ENCODE assay signal across 21 cellular contexts in the genomic region with DNA sequence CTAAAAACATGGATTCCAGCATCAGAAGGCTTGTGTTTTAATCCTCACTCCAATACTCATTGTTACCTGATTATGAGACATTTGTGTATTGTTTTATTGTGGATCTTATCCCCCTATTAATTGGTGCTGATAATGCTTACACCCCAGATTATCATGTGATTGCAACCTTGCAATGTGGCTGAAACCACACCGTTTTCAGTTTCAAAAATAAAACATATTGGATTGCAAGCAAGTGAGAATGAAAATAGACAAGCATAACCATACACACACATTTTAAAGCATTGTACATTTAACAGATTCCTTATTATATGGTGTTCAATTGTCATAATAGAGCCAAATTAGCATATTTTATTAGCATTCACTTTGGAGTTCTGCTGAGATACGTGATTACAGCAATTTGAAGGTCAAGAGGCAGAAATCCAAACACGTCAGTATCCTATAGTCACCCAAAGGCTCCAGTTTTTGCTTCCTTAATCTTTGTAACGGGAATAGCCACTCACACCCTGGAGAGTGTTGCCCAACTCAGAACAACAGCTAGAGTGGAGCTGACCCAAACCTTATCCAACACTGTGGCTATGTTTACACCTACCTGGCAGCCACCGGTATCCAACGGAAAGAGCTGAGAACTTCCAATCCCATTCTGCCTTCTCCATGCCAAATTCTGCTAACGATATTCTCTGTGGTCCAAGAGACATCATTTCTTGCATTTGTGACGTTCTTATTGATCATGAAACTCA.
A peak's percentile ranks its signal among the peaks of the same experiment; 100 is the strongest.
DNase-seq lines count a peak whose midpoint lies in the region; ATAC-seq, FAIRE-seq and TF ChIP-seq lines count a peak whose summit lies in the region.
"Had no signal": no experiment of that assay in that cellular context is flagged by ENCODE, and none has a peak within 500 bp of the region (broad histone marks: within the 10 kb centered on the region; RNA-seq: fewer than 3 reads in every experiment).

No MANE protein-coding gene starts in this region.

- H3K9me1 ChIP-seq in endothelial cell of umbilical vein (replicated peaks; ENCODE audit: control insufficient read depth, extremely low read depth, insufficient read depth, low read length): no peaks in the 10 kb centered on the region

- no peak overlapping the region for H3K27ac ChIP-seq in endothelial cell of umbilical vein (ENCODE audit: insufficient read depth, low read depth, low read length)

- no peaks in the 10 kb centered on the region for H3K79me2 ChIP-seq in endothelial cell of umbilical vein (ENCODE audit: control insufficient read depth, insufficient read depth, low read length)

- H3K9ac ChIP-seq in endothelial cell of umbilical vein (replicated peaks; ENCODE audit: extremely low read depth, insufficient read depth, low read length): no peak overlapping the region

- no peak for ATAC-seq in natural killer cell treated with Interleukin-12 subunit alpha and Interleukin-12 subunit beta and Interleukin-15 and Interleukin-18, amount 100 ng/mL, for 72 hours
- ATAC-seq in natural killer cell: no peak
- ATAC-seq in HG03159 (IDR thresholded peaks at IDR 0.05; ENCODE audit: unreplicated experiment): peak; percentile 60
- ATAC-seq: activated CD8-positive, alpha-beta T cell treated with anti-CD3 and anti-CD28 coated beads for 36 hours; WTC11 had no signal

- no peaks in the 10 kb centered on the region for H4K20me1 ChIP-seq in endothelial cell of umbilical vein (replicated peaks; ENCODE audit: control insufficient read depth, extremely low read depth, insufficient read depth, low read length)

- no peaks in the 10 kb centered on the region for H3K9me3 ChIP-seq in endothelial cell of umbilical vein (replicated peaks; ENCODE audit: control insufficient read depth, insufficient read depth, low read length)
- H3K9me3 ChIP-seq: HAP-1 had no signal

- no peaks in the 10 kb centered on the region for H3K27me3 ChIP-seq in endothelial cell of umbilical vein (ENCODE audit: control insufficient read depth in 2 of 2, insufficient read depth in 2 of 2, low read length in 2 of 2)

- H3K4me3 Mint-ChIP-seq in natural killer cell treated with Interleukin-12 subunit alpha and Interleukin-12 subunit beta and Interleukin-15 and Interleukin-18, amount 100 ng/mL, for 72 hours: peak overlapping the region; percentile 33
- no peak overlapping the region for H3K4me3 Mint-ChIP-seq in natural killer cell
- H3K4me3 Mint-ChIP-seq: activated CD8-positive, alpha-beta T cell treated with anti-CD3 and anti-CD28 coated beads for 36 hours; activated naive CD4-positive, alpha-beta T cell treated with anti-CD3 and anti-CD28 coated beads for 36 hours; dendritic cell treated with granulocyte-macrophage colony-stimulating factor and Interleukin-4, amounts not matched to agents 40 ng/mL and 50 ng/mL, for 4 days; WTC11 had no signal

- no peak for TF ChIP-seq CTCF in natural killer cell (IDR thresholded peaks at IDR 0.05)
- no peak for TF ChIP-seq CTCF in endothelial cell of umbilical vein (IDR thresholded peaks at IDR 0.05; ENCODE audit: extremely low read depth in 1 of 2, insufficient read depth in 1 of 2, low read depth in 1 of 2, low read length in 2 of 2)

- POLR2A ChIA-PET in endothelial cell of umbilical vein (lab: Charles Lee): interaction anchor here (0.7 kb wide), 1 partner anchor 154 kb away, joined by 3 read pairs; no protein-coding TSS in a partner anchor

- no peaks in the 10 kb centered on the region for H3K36me3 ChIP-seq in endothelial cell of umbilical vein (ENCODE audit: control insufficient read depth in 2 of 2, extremely low read depth in 1 of 2, insufficient read depth in 2 of 2, low read length in 2 of 2)
- H3K36me3 ChIP-seq: HAP-1 had no signal

- peaks cover 31 to 33% of the 10 kb centered on the region in 2 donors for H3K4me1 Mint-ChIP-seq in natural killer cell treated with Interleukin-12 subunit alpha and Interleukin-12 subunit beta and Interleukin-15 and Interleukin-18, amount 100 ng/mL, for 72 hours (ENCODE audit: low read depth in 2 of 2)
- peaks cover 10 to 14% of the 10 kb centered on the region in 2 donors for H3K4me1 Mint-ChIP-seq in natural killer cell
- H3K4me1 Mint-ChIP-seq: WTC11 had no signal

- H3K27ac Mint-ChIP-seq in natural killer cell treated with Interleukin-12 subunit alpha and Interleukin-12 subunit beta and Interleukin-15 and Interleukin-18, amount 100 ng/mL, for 72 hours: peak overlapping the region in 1 of 2 donors; percentile 66
- H3K27ac Mint-ChIP-seq in natural killer cell: no peak overlapping the region
- H3K27ac Mint-ChIP-seq: activated CD8-positive, alpha-beta T cell treated with anti-CD3 and anti-CD28 coated beads for 36 hours; activated naive CD4-positive, alpha-beta T cell treated with anti-CD3 and anti-CD28 coated beads for 36 hours; dendritic cell treated with granulocyte-macrophage colony-stimulating factor and Interleukin-4, amounts not matched to agents 40 ng/mL and 50 ng/mL, for 4 days; WTC11 had no signal

- no peak for FAIRE-seq in endothelial cell of umbilical vein (lab: Jason Lieb, UNC)
- FAIRE-seq: urothelium cell line had no signal

- no peak overlapping the region for H3K4me2 ChIP-seq in endothelial cell of umbilical vein (ENCODE audit: insufficient read depth, low read length)

- H2AFZ ChIP-seq in endothelial cell of umbilical vein (ENCODE audit: low read depth, low read length): no peak overlapping the region

- intact Hi-C loops in natural killer cell (cut with micrococcal nuclease): no loop called here
- intact Hi-C loops in endothelial cell of umbilical vein (cut with micrococcal nuclease): no loop called here

- no peak overlapping the region for H3K4me3 ChIP-seq in endothelial cell of umbilical vein (replicated peaks in 1 of 3; ENCODE audit: insufficient read depth in 1 of 3, low read depth in 1 of 3, low read length in 3 of 3)
- H3K4me3 ChIP-seq: HAP-1 had no signal

- dilution Hi-C loops in endothelial cell of umbilical vein (cut with MboI; ENCODE audit: extremely low pct_ligation_motif_present, low sequenced_read_pairs): no loop called here

- no peak for TF ChIP-seq POLR2A in endothelial cell of umbilical vein (IDR thresholded peaks at IDR 0.05; ENCODE audit: low read depth, low read length)

- CTCF ChIA-PET in endothelial cell of umbilical vein (lab: Charles Lee): interaction anchor here (0.7 to 1.1 kb wide), 3 partner anchors 8 to 30 kb away, joined by 3 read pairs; no protein-coding TSS in a partner anchor

- H3K36me3 Mint-ChIP-seq in natural killer cell treated with Interleukin-12 subunit alpha and Interleukin-12 subunit beta and Interleukin-15 and Interleukin-18, amount 100 ng/mL, for 72 hours: no peaks in the 10 kb centered on the region
- no peaks in the 10 kb centered on the region for H3K36me3 Mint-ChIP-seq in natural killer cell

- no peaks in the 10 kb centered on the region for H3K9me3 Mint-ChIP-seq in natural killer cell treated with Interleukin-12 subunit alpha and Interleukin-12 subunit beta and Interleukin-15 and Interleukin-18, amount 100 ng/mL, for 72 hours
- H3K9me3 Mint-ChIP-seq in natural killer cell: no peaks in the 10 kb centered on the region
- H3K9me3 Mint-ChIP-seq: activated CD8-positive, alpha-beta T cell treated with anti-CD3 and anti-CD28 coated beads for 36 hours; activated naive CD4-positive, alpha-beta T cell treated with anti-CD3 and anti-CD28 coated beads for 36 hours; dendritic cell treated with granulocyte-macrophage colony-stimulating factor and Interleukin-4, amounts not matched to agents 40 ng/mL and 50 ng/mL, for 4 days had no signal

- H3K27me3 Mint-ChIP-seq in natural killer cell treated with Interleukin-12 subunit alpha and Interleukin-12 subunit beta and Interleukin-15 and Interleukin-18, amount 100 ng/mL, for 72 hours: no peaks in the 10 kb centered on the region
- H3K27me3 Mint-ChIP-seq in natural killer cell (ENCODE audit: low read depth in 2 of 2): peaks cover 0 to 3% of the 10 kb centered on the region in 2 donors
- H3K27me3 Mint-ChIP-seq: activated CD8-positive, alpha-beta T cell treated with anti-CD3 and anti-CD28 coated beads for 36 hours; dendritic cell treated with granulocyte-macrophage colony-stimulating factor and Interleukin-4, amounts not matched to agents 40 ng/mL and 50 ng/mL, for 4 days had no signal

- peaks cover 13% of the 10 kb centered on the region for H3K4me1 ChIP-seq in endothelial cell of umbilical vein (ENCODE audit: control insufficient read depth, extremely low read depth, insufficient read depth, low read length)
- H3K4me1 ChIP-seq: HAP-1 had no signal

- DNase-seq in natural killer cell treated with Interleukin-12 subunit alpha and Interleukin-12 subunit beta and Interleukin-15 and Interleukin-18, amount 100 ng/mL, for 72 hours (ENCODE audit: low spot score): no peak
- DNase-seq in natural killer cell (no peak), endothelial cell of umbilical vein (ENCODE audit: low read depth, low spot score) (no peak), glomerular visceral epithelial cell (ENCODE audit: extremely low spot score) (no peak), COR-L47 (lab: John Stamatoyannopoulos, UW) (no peak), NCI-H446 (lab: John Stamatoyannopoulos, UW) (no peak), NOMO-1 treated with DMSO at 0.1 percent for 48 hours (lab: John Stamatoyannopoulos, UW; ENCODE audit: unreplicated experiment) (no peak)
- DNase-seq: activated CD8-positive, alpha-beta T cell treated with anti-CD3 and anti-CD28 coated beads for 36 hours; activated naive CD4-positive, alpha-beta T cell treated with anti-CD3 and anti-CD28 coated beads for 36 hours; amygdala; MV-4-11; NCI-H1694; NCI-H774; retina; substantia nigra; T-helper 9 cell had no signal

- BruUV-seq in endothelial cell of umbilical vein (replicated peaks; lab: Mats Ljungman, UMichigan): TSS peak; percentile 69

TF ChIP-seq in endothelial cell of umbilical vein, 7 proteins besides CTCF, POLR2A, EP300 and RAD21:
- TF ChIP-seq MYC (IDR thresholded peaks at IDR 0.05; ENCODE audit: low read depth, low read length) (no peak), GATA2 (IDR thresholded peaks at IDR 0.05; ENCODE audit: insufficient read depth, insufficient read length, low read depth, low read length) (no peak), JUN (IDR thresholded peaks at IDR 0.05; ENCODE audit: borderline replicate concordance, insufficient read depth, insufficient read length, low read depth) (no peak), POLR2AphosphoS5 (IDR thresholded peaks at IDR 0.05; ENCODE audit: insufficient read depth, low read depth, low read length) (no peak), FOS (IDR thresholded peaks at IDR 0.05; ENCODE audit: borderline replicate concordance, insufficient read depth, low read length) (no peak), EZH2 (IDR thresholded peaks at IDR 0.05; ENCODE audit: borderline replicate concordance, low read depth, low read length, severe bottlenecking) (no peak)
- TF ChIP-seq, protein P1, sequence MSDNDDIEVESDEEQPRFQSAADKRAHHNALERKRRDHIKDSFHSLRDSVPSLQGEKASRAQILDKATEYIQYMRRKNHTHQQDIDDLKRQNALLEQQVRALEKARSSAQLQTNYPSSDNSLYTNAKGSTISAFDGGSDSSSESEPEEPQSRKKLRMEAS (IDR thresholded peaks at IDR 0.05; ENCODE audit: insufficient read depth, insufficient read length): no peak
